18 cellular contexts compared by ENCODE assay signal in genomic region chr9:137297966-137298365, GRCh38. TPM values are rescaled to one million over a fixed set of nuclear protein-coding genes. Genes with fewer than 3 reads are reported as not detected.
DNase-seq lines count a peak whose midpoint lies in the region; ATAC-seq, FAIRE-seq and TF ChIP-seq lines count a peak whose summit lies in the region.
"Had no signal": no experiment of that assay in that cellular context is flagged by ENCODE, and none has a peak within 500 bp of the region (broad histone marks: within the 10 kb centered on the region; RNA-seq: fewer than 3 reads in every experiment).

No MANE protein-coding gene starts in this region.

- no peak for FAIRE-seq in K562 (lab: Jason Lieb, UNC)
- FAIRE-seq: GM18507, RCC 7860 had no signal

- POLR2A ChIA-PET in K562 (lab: Yijun Ruan, JAX): interaction anchor here (0.6 to 2.3 kb wide), 6 partner anchors 10 to 301 kb away, joined by 3 to 12 read pairs (median 4); partner anchors contain the start of genes TOR4A and TUBB4B

- TF ChIP-seq POLR2A in K562 (conservative IDR thresholded peaks at IDR 0.05) (no peak), gastrocnemius medialis (IDR thresholded peaks at IDR 0.05) (no peak)

- 72% methylated on average over 7 of the region's 7 CpGs for WGBS in K562 (ENCODE audit: insufficient coverage, low coverage, missing lambda C conversion rate)

- H3K36me3 ChIP-seq in HUES48 (ENCODE audit: control insufficient read depth, insufficient read depth, low read length) (no peaks in the 10 kb centered on the region), K562 (ENCODE audit: control insufficient read depth, insufficient read depth, low read length) (peaks cover 8% of the 10 kb centered on the region; the same call in 1 of the 3 replicates), gastrocnemius medialis (no peaks in the 10 kb centered on the region)
- H3K36me3 ChIP-seq: ovary had no signal

- H3K9ac ChIP-seq in HUES48 (ENCODE audit: low read depth, low read length): no peak overlapping the region
- no peak overlapping the region for H3K9ac ChIP-seq in K562 (ENCODE audit: insufficient read depth in 1 of 2, low read depth in 2 of 2, low read length in 2 of 2)

- no TSS peak for BruUV-seq in K562 (replicated peaks; lab: Mats Ljungman, UMichigan)

- CTCF ChIA-PET in K562 (lab: Yijun Ruan, JAX; ENCODE audit: low intra/inter-chr PET ratio): no interaction called here

- DNase-seq in K562 (ENCODE audit: extremely low read depth in 1 of 4, low spot score in 3 of 4) (no peak), gastrocnemius medialis (no peak), NOMO-1 treated with dmso at 0.1 percent for 144 hours (lab: John Stamatoyannopoulos, UW; ENCODE audit: unreplicated experiment) (no peak), NCI-H1436 treated with DMSO at 0.1 percent for 48 hours (lab: John Stamatoyannopoulos, UW) (no peak)
- DNase-seq: activated CD8-positive, alpha-beta T cell treated with anti-CD3 and anti-CD28 coated beads, Interleukin-2, amount 10 ng/mL, durations not matched to agents 7 days and 5 days; activated naive CD4-positive, alpha-beta T cell treated with anti-CD3 and anti-CD28 coated beads for 36 hours; GDM1; stimulated activated CD4-positive, alpha-beta T cell treated with anti-CD3 and anti-CD28 coated beads, Interleukin-4, amount 100 ng/mL, for 4 hours had no signal

- H3K4me1 ChIP-seq in HUES48 (ENCODE audit: control insufficient read depth, insufficient read depth, low read length) (peaks cover 32% of the 10 kb centered on the region), K562 (replicated peaks in 1 of 2; ENCODE audit: control insufficient read depth in 2 of 2, insufficient read depth in 2 of 2, low read length in 2 of 2) (peaks cover 25 to 71% of the 10 kb centered on the region in 2 experiments), gastrocnemius medialis (peaks cover 0 to 12% of the 10 kb centered on the region in 2 donors)

- TF ChIP-seq CTCF in K562 (IDR thresholded peaks at IDR 0.05 in 2 of 3, conservative IDR thresholded peaks at IDR 0.05 in 1 of 3; ENCODE audit: insufficient read depth in 2 of 3, low read depth in 1 of 3, low read length in 3 of 3) (no peak), gastrocnemius medialis (IDR thresholded peaks at IDR 0.05 in 4 of 5, conservative IDR thresholded peaks at IDR 0.05 in 1 of 5) (no peak)

- ATAC-seq in K562 (no peak), gastrocnemius medialis (no peak), HG03442 (IDR thresholded peaks at IDR 0.05; ENCODE audit: unreplicated experiment) (no peak)
- ATAC-seq: activated CD8-positive, alpha-beta T cell treated with anti-CD3 and anti-CD28 coated beads, Interleukin-2, amount 10 ng/mL, durations not matched to agents 7 days and 5 days had no signal

- H3K27ac ChIP-seq in HUES48 (ENCODE audit: low read depth, low read length) (peak overlapping the region; percentile 4), K562 (ENCODE audit: extremely low read depth, low read depth, low read length) (no peak overlapping the region), gastrocnemius medialis (peak overlapping the region; percentile 24 to 81 (median 79))
- H3K27ac ChIP-seq: ovary had no signal

- no peak overlapping the region for H3K4me3 ChIP-seq in HUES48 (ENCODE audit: low read depth, low read length)
- no peak overlapping the region for H3K4me3 ChIP-seq in K562
- H3K4me3 ChIP-seq in iPS-18c (ENCODE audit: insufficient read depth, low read depth, low read length): 0 out of 2 replicates have a peak overlapping the region, but pooled peaks have one; percentile 9
- H3K4me3 ChIP-seq in gastrocnemius medialis: no peak overlapping the region
- H3K4me3 ChIP-seq: ovary had no signal

- H4K20me1 ChIP-seq in K562 (replicated peaks; ENCODE audit: control insufficient read depth, insufficient read depth, low read length): peaks cover 10% of the 10 kb centered on the region

- H3K79me2 ChIP-seq in K562 (ENCODE audit: control insufficient read depth, insufficient read depth, low read length): peaks cover 28% of the 10 kb centered on the region

- no peak for TF ChIP-seq RAD21 in K562 (CRISPR knock-in tag; conservative IDR thresholded peaks at IDR 0.05 in 1 of 2, IDR thresholded peaks at IDR 0.05 in 1 of 2)

- no peaks in the 10 kb centered on the region for H3K9me1 ChIP-seq in K562 (ENCODE audit: control insufficient read depth, insufficient read depth, low read length)

- H3K27me3 ChIP-seq in HUES48 (ENCODE audit: control insufficient read depth, insufficient read depth, low read length) (peaks cover 37% of the 10 kb centered on the region), K562 (ENCODE audit: control insufficient read depth in 2 of 2, insufficient read depth in 2 of 2, low read length in 2 of 2) (no peaks in the 10 kb centered on the region), gastrocnemius medialis (peaks cover 67 to 70% (median 69%) of the 10 kb centered on the region in 3 donors)

- no peak for TF ChIP-seq EP300 in K562 (IDR thresholded peaks at IDR 0.05; ENCODE audit: low read length)

- H3K4me2 ChIP-seq in K562 (ENCODE audit: insufficient read depth, low read length): no peak overlapping the region

- no peaks in the 10 kb centered on the region for H3K9me3 ChIP-seq in HUES48 (ENCODE audit: control insufficient read depth, insufficient read depth, low read length)
- H3K9me3 ChIP-seq in K562 (replicated peaks; ENCODE audit: control insufficient read depth, insufficient read depth, low read depth, low read length): 0 out of 2 replicates have a peak, but pooled peaks cover 1% of the 10 kb centered on the region
- H3K9me3 ChIP-seq in iPS-18c (ENCODE audit: control insufficient read depth, insufficient read depth, low read length): peaks cover 5% of the 10 kb centered on the region
- H3K9me3 ChIP-seq in gastrocnemius medialis: no peaks in the 10 kb centered on the region
- H3K9me3 ChIP-seq: ovary had no signal

- intact Hi-C loops in K562 (cut with micrococcal nuclease) (no loop called here), gastrocnemius medialis (cut with DNase I; ENCODE audit: low total_unique reads) (no loop called here)

- H2AFZ ChIP-seq in K562 (ENCODE audit: low read depth, low read length): no peak overlapping the region

- in situ Hi-C loops in K562 (cut with MboI): no loop called here
- in situ Hi-C loops in gastrocnemius medialis (cut with MboI; ENCODE audit: low sequenced_read_pairs in 4 of 4): loop anchor here (10.0 to 25.0 kb wide), 2 partner anchors 107 to 114 kb away; partner anchors contain the start of genes EXD3 (in 3 of the 4) and NOXA1 (in 3 of the 4)

RNA-seq across cellular contexts. Expression of gene NRARP, which starts 4.1 kb away (rescaled TPM):
- total RNA-seq in K562 (2011; cell fraction: chromatin; rRNA removed; ENCODE audit: low replicate concordance): 6.4 and 15.4 TPM in 2 replicates
- total RNA-seq in K562 (2011; cell fraction: nucleolus; rRNA removed): 16.8 and 18.8 TPM in 2 replicates
- total RNA-seq in K562 (2011; cell fraction: nucleoplasm; rRNA removed): 11.7 and 13.1 TPM in 2 replicates
- 19.1 and 25.9 TPM in 2 replicates for total RNA-seq in K562 (2014; rRNA removed)
- 1.6 and 2.0 TPM in 2 replicates for total RNA-seq in K562 (2014; rRNA removed; fragmentation: Illumina TruSeq; extraction: Trizol)
- total RNA-seq in K562 (2015; rRNA removed; fragmentation: Illumina TruSeq; extraction: Trizol): 3.3 and 4.0 TPM in 2 replicates
- total RNA-seq in K562 (2021): 24.5 and 29.5 TPM in 2 replicates
- polyA plus RNA-seq in K562 (2011; rRNA removed): 5.2 and 7.6 TPM in 2 replicates
- 10.4 and 26.9 TPM in 2 replicates for polyA plus RNA-seq in K562 (2011; cell fraction: cytosol; rRNA removed)
- polyA plus RNA-seq in K562 (2011; cell fraction: nucleus; rRNA removed): 13.1 and 17.8 TPM in 2 replicates
- polyA plus RNA-seq in K562 (2012): 6.1 and 8.4 TPM in 2 replicates
- polyA plus RNA-seq in K562 (2014; fragmentation: Illumina TruSeq; extraction: Trizol): 6.2 and 7.2 TPM in 2 replicates
- polyA plus RNA-seq in K562 (2014; fragmentation: Nextera tagmentation; extraction: Ambion mirVana): not detected
- polyA plus RNA-seq in K562 (2014; rRNA removed): 13.8 and 17.8 TPM in 2 replicates
- polyA minus RNA-seq in K562 (2011; rRNA and poly(A)+ RNA removed): 1.3 and 1.8 TPM in 2 replicates
- 9.5 and 11.2 TPM in 2 replicates for polyA minus RNA-seq in K562 (2011; cell fraction: cytosol; rRNA and poly(A)+ RNA removed)
- 9.2 and 12.6 TPM in 2 replicates for polyA minus RNA-seq in K562 (2011; cell fraction: nucleus; rRNA and poly(A)+ RNA removed)
- 1 to 10 TPM; 1.9 to 5.4 (median 3.4) TPM for total RNA-seq in gastrocnemius medialis
- total RNA-seq: LHCN-M2 had no signal
- polyA plus RNA-seq: CD14-positive monocyte had no signal

RNA-seq across cellular contexts. Expression of gene TOR4A, which starts 20.4 kb away (rescaled TPM):
- total RNA-seq in K562 (2011; cell fraction: chromatin; rRNA removed; ENCODE audit: low replicate concordance): 16.4 and 68.0 TPM in 2 replicates
- 100 and 103 TPM in 2 replicates for total RNA-seq in K562 (2011; cell fraction: nucleolus; rRNA removed)
- 32.4 and 39.2 TPM in 2 replicates for total RNA-seq in K562 (2011; cell fraction: nucleoplasm; rRNA removed)
- total RNA-seq in K562 (2014; rRNA removed) (38.5 and 46.9 TPM in 2 replicates), K562 (2014; rRNA removed; fragmentation: Illumina TruSeq; extraction: Trizol) (3.4 and 4.6 TPM in 2 replicates), K562 (2015; rRNA removed; fragmentation: Illumina TruSeq; extraction: Trizol) (14.8 and 16.4 TPM in 2 replicates), K562 (2021) (45.8 and 49.2 TPM in 2 replicates), gastrocnemius medialis (1 to 10 TPM; 1.2 to 2.8 (median 1.7) TPM)
- polyA plus RNA-seq in K562 (2011; rRNA removed) (8.6 and 13.0 TPM in 2 replicates), K562 (2014; fragmentation: Illumina TruSeq; extraction: Trizol) (8.8 and 14.8 TPM in 2 replicates), K562 (2014; fragmentation: Nextera tagmentation; extraction: Ambion mirVana) (1 to 10 TPM; 3.9 to 7.0 TPM), K562 (2014; rRNA removed) (23.9 and 27.3 TPM in 2 replicates)
- polyA plus RNA-seq in K562 (2011; cell fraction: cytosol; rRNA removed): 18.4 and 58.5 TPM in 2 replicates
- 14.8 and 30.5 TPM in 2 replicates for polyA plus RNA-seq in K562 (2011; cell fraction: nucleus; rRNA removed)
- polyA plus RNA-seq in K562 (2012): 20.5 and 29.0 TPM in 2 replicates
- polyA minus RNA-seq in K562 (2011; rRNA and poly(A)+ RNA removed): 2.8 and 4.9 TPM in 2 replicates
- polyA minus RNA-seq in K562 (2011; cell fraction: cytosol; rRNA and poly(A)+ RNA removed): 27.4 and 32.4 TPM in 2 replicates
- polyA minus RNA-seq in K562 (2011; cell fraction: nucleus; rRNA and poly(A)+ RNA removed): 13.6 and 14.0 TPM in 2 replicates

RNA-seq across cellular contexts. Expression of gene NELFB, which starts 42.8 kb away (rescaled TPM):
- 20.6 and 61.7 TPM in 2 replicates for total RNA-seq in K562 (2011; cell fraction: chromatin; rRNA removed; ENCODE audit: low replicate concordance)
- total RNA-seq in K562 (2011; cell fraction: nucleolus; rRNA removed): 48.5 and 57.8 TPM in 2 replicates
- total RNA-seq in K562 (2011; cell fraction: nucleoplasm; rRNA removed): 24.1 and 26.4 TPM in 2 replicates
- total RNA-seq in K562 (2014; rRNA removed): 50.0 and 57.8 TPM in 2 replicates
- 13.8 and 17.6 TPM in 2 replicates for total RNA-seq in K562 (2014; rRNA removed; fragmentation: Illumina TruSeq; extraction: Trizol)
- total RNA-seq in K562 (2015; rRNA removed; fragmentation: Illumina TruSeq; extraction: Trizol): 29.7 and 30.5 TPM in 2 replicates
- total RNA-seq in K562 (2021): 81.2 and 84.0 TPM in 2 replicates
- 38.3 and 49.6 TPM in 2 replicates for polyA plus RNA-seq in K562 (2011; rRNA removed)
- 51.9 and 81.6 TPM in 2 replicates for polyA plus RNA-seq in K562 (2011; cell fraction: cytosol; rRNA removed)
- 55.4 and 66.0 TPM in 2 replicates for polyA plus RNA-seq in K562 (2011; cell fraction: nucleus; rRNA removed)
- polyA plus RNA-seq in K562 (2012): 61.8 and 81.8 TPM in 2 replicates
- 28.4 and 52.9 TPM in 2 replicates for polyA plus RNA-seq in K562 (2014; fragmentation: Illumina TruSeq; extraction: Trizol)
- polyA plus RNA-seq in K562 (2014; fragmentation: Nextera tagmentation; extraction: Ambion mirVana): under 1 TPM; 0.24 to 0.49 TPM
- 56.2 and 57.1 TPM in 2 replicates for polyA plus RNA-seq in K562 (2014; rRNA removed)
- 22.0 and 33.8 TPM in 2 replicates for polyA minus RNA-seq in K562 (2011; rRNA and poly(A)+ RNA removed)
- 41.6 and 47.4 TPM in 2 replicates for polyA minus RNA-seq in K562 (2011; cell fraction: cytosol; rRNA and poly(A)+ RNA removed)
- 11.4 and 18.9 TPM in 2 replicates for polyA minus RNA-seq in K562 (2011; cell fraction: nucleus; rRNA and poly(A)+ RNA removed)
- 10 to 100 TPM; 21.6 to 61.5 (median 39.4) TPM for total RNA-seq in gastrocnemius medialis

RNA-seq across cellular contexts. Expression of gene STPG3, which starts 46.9 kb away (rescaled TPM):
- not detected in 2 replicates for total RNA-seq in K562 (2011; cell fraction: chromatin; rRNA removed; ENCODE audit: low replicate concordance)
- total RNA-seq in K562 (2011; cell fraction: nucleolus; rRNA removed): not detected in 2 replicates
- total RNA-seq in K562 (2011; cell fraction: nucleoplasm; rRNA removed): not detected in 2 replicates
- total RNA-seq in K562 (2014; rRNA removed): not detected in 2 replicates
- not detected in 2 replicates for total RNA-seq in K562 (2014; rRNA removed; fragmentation: Illumina TruSeq; extraction: Trizol)
- total RNA-seq in K562 (2015; rRNA removed; fragmentation: Illumina TruSeq; extraction: Trizol): not detected in 2 replicates
- total RNA-seq in K562 (2021): not detected in 2 replicates
- polyA plus RNA-seq in K562 (2011; rRNA removed): not detected in 2 replicates
- not detected in 2 replicates for polyA plus RNA-seq in K562 (2011; cell fraction: cytosol; rRNA removed)
- not detected in 2 replicates for polyA plus RNA-seq in K562 (2011; cell fraction: nucleus; rRNA removed)
- polyA plus RNA-seq in K562 (2012): 1.4 TPM in 2 replicates
- polyA plus RNA-seq in K562 (2014; fragmentation: Illumina TruSeq; extraction: Trizol): not detected in 2 replicates
- not detected for polyA plus RNA-seq in K562 (2014; fragmentation: Nextera tagmentation; extraction: Ambion mirVana)
- not detected in 2 replicates for polyA plus RNA-seq in K562 (2014; rRNA removed)
- not detected in 2 replicates for polyA minus RNA-seq in K562 (2011; rRNA and poly(A)+ RNA removed)
- not detected in 2 replicates for polyA minus RNA-seq in K562 (2011; cell fraction: cytosol; rRNA and poly(A)+ RNA removed)
- polyA minus RNA-seq in K562 (2011; cell fraction: nucleus; rRNA and poly(A)+ RNA removed): 0.44 TPM in 1 of 2 replicates, not detected in the other
- total RNA-seq in gastrocnemius medialis: not detected
- total RNA-seq: activated CD8-positive, alpha-beta T cell treated with anti-CD3 and anti-CD28 coated beads, Interleukin-2, amount 10 ng/mL, durations not matched to agents 7 days and 5 days; activated naive CD4-positive, alpha-beta T cell treated with anti-CD3 and anti-CD28 coated beads for 36 hours; fibroblast of villous mesenchyme; LHCN-M2; liver; ovary had no signal
- polyA plus RNA-seq: CD14-positive monocyte, liver, ovary had no signal

RNA-seq across cellular contexts. Expression of gene TUBB4B, which starts 56.9 kb away (rescaled TPM):
- 122 and 317 TPM in 2 replicates for total RNA-seq in K562 (2011; cell fraction: chromatin; rRNA removed; ENCODE audit: low replicate concordance)
- total RNA-seq in K562 (2011; cell fraction: nucleolus; rRNA removed): 269 and 300 TPM in 2 replicates
- total RNA-seq in K562 (2011; cell fraction: nucleoplasm; rRNA removed): 142 and 195 TPM in 2 replicates
- total RNA-seq in K562 (2014; rRNA removed) (264 and 325 TPM in 2 replicates), K562 (2014; rRNA removed; fragmentation: Illumina TruSeq; extraction: Trizol) (86.3 and 117 TPM in 2 replicates), K562 (2015; rRNA removed; fragmentation: Illumina TruSeq; extraction: Trizol) (287 and 291 TPM in 2 replicates), K562 (2021) (425 and 437 TPM in 2 replicates), gastrocnemius medialis (100 to 1,000 TPM; 222 to 495 (median 363) TPM)
- polyA plus RNA-seq in K562 (2011; rRNA removed) (268 and 271 TPM in 2 replicates), K562 (2014; fragmentation: Illumina TruSeq; extraction: Trizol) (393 and 490 TPM in 2 replicates), K562 (2014; fragmentation: Nextera tagmentation; extraction: Ambion mirVana) (10 to 100 TPM; 24.1 to 51.3 TPM), K562 (2014; rRNA removed) (426 and 443 TPM in 2 replicates)
- 337 and 660 TPM in 2 replicates for polyA plus RNA-seq in K562 (2011; cell fraction: cytosol; rRNA removed)
- polyA plus RNA-seq in K562 (2011; cell fraction: nucleus; rRNA removed): 333 and 371 TPM in 2 replicates
- 429 and 432 TPM in 2 replicates for polyA plus RNA-seq in K562 (2012)
- polyA minus RNA-seq in K562 (2011; rRNA and poly(A)+ RNA removed): 130 and 204 TPM in 2 replicates
- polyA minus RNA-seq in K562 (2011; cell fraction: cytosol; rRNA and poly(A)+ RNA removed): 222 and 247 TPM in 2 replicates
- polyA minus RNA-seq in K562 (2011; cell fraction: nucleus; rRNA and poly(A)+ RNA removed): 108 and 161 TPM in 2 replicates
